30 cellular contexts compared by ENCODE assay signal in the genomic region with DNA sequence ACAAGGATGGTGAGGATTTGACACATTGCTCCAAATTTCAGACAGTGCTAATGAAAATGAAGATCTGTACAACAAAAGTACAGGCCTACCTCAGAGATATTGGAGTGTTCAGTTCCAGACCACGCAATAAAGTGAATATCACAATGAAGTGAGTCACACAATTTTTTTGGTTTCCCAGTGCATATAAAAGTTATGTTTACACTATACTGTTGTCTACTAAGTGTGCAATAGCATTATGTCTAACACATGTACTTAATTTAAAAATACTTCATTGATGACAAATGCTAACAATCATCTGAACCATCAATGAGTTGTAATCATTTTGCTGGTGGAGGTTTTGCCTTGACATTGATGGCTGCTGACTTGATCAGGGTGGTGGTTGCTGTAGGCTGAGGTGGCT.
"Had no signal": no experiment of that assay in that cellular context is flagged by ENCODE, and none has a peak within 500 bp of the region (broad histone marks: within the 10 kb centered on the region; RNA-seq: fewer than 3 reads in every experiment).

No MANE protein-coding gene starts in this region.

- H3K27ac ChIP-seq: adrenal gland, body of pancreas, esophagus muscularis mucosa, foreskin keratinocyte, gastrocnemius medialis, heart left ventricle had no signal

- H3K36me3 ChIP-seq: adrenal gland, esophagus muscularis mucosa, gastrocnemius medialis, heart left ventricle had no signal

- DNase-seq: activated CD4-positive, alpha-beta memory T cell treated with anti-CD3 and anti-CD28 coated beads for 36 hours; activated CD4-positive, alpha-beta T cell treated with anti-CD3 and anti-CD28 coated beads for 36 hours; activated CD4-positive, alpha-beta T cell treated with anti-CD3 and anti-CD28 coated beads, Interleukin-2, amount 10 ng/mL, durations not matched to agents 24 days and 14 days; activated CD4-positive, CD25-positive, alpha-beta regulatory T cell; activated CD4-positive, CD25-positive, alpha-beta regulatory T cell treated with anti-CD3 and anti-CD28 coated beads, Interleukin-2, amount 50 U/mL, for 72 hours; activated CD8-positive, alpha-beta memory T cell treated with anti-CD3 and anti-CD28 coated beads, Interleukin-2, amount 10 ng/mL, durations not matched to agents 7 days and 5 days; activated CD8-positive, alpha-beta memory T cell treated with anti-CD3 and anti-CD28 coated beads, Interleukin-2, amount 50 U/mL, for 4 hours; activated CD8-positive, alpha-beta T cell treated with anti-CD3 and anti-CD28 coated beads, Interleukin-2, amount 10 ng/mL, durations not matched to agents 7 days and 5 days; activated effector memory CD4-positive, alpha-beta T cell treated with anti-CD3 and anti-CD28 coated beads, Interleukin-2, amount 50 U/mL, for 16 hours; activated naive CD4-positive, alpha-beta T cell treated with anti-CD3 and anti-CD28 coated beads for 36 hours; activated naive CD8-positive, alpha-beta T cell treated with anti-CD3 and anti-CD28 coated beads for 36 hours; activated naive CD8-positive, alpha-beta T cell treated with anti-CD3 and anti-CD28 coated beads, Interleukin-2, amount 50 U/mL, for 24 hours; activated T-cell treated with anti-CD3 and anti-CD28 coated beads, Interleukin-2, amount 50 U/mL, for 1 hour; activated T-cell treated with anti-CD3 and anti-CD28 coated beads, Interleukin-2, amount 50 U/mL, for 48 hours; adrenal gland; amygdala; aorta; body of pancreas; caudate nucleus; cortex of kidney; dermis blood vessel endothelial cell; effector CD4-positive, alpha-beta T cell; effector memory CD8-positive, alpha-beta T cell; erythroblast; foreskin keratinocyte; gastrocnemius medialis; glutamatergic neuron; heart left ventricle; T-helper 2 cell had no signal

- H3K27me3 ChIP-seq: body of pancreas, gastrocnemius medialis had no signal

- H3K9me3 ChIP-seq: adrenal gland, body of pancreas, esophagus muscularis mucosa, gastrocnemius medialis, heart left ventricle had no signal

- ATAC-seq: activated CD4-positive, alpha-beta T cell treated with anti-CD3 and anti-CD28 coated beads for 36 hours; activated CD8-positive, alpha-beta memory T cell treated with anti-CD3 and anti-CD28 coated beads, Interleukin-2, amount 10 ng/mL, durations not matched to agents 7 days and 5 days; activated CD8-positive, alpha-beta T cell treated with anti-CD3 and anti-CD28 coated beads, Interleukin-2, amount 10 ng/mL, durations not matched to agents 7 days and 5 days; activated naive CD8-positive, alpha-beta T cell treated with anti-CD3 and anti-CD28 coated beads, Interleukin-2, amount 50 U/mL, for 24 hours; body of pancreas; effector memory CD8-positive, alpha-beta T cell; foreskin keratinocyte; gastrocnemius medialis; heart left ventricle had no signal

- H3K4me3 ChIP-seq: adrenal gland, body of pancreas, esophagus muscularis mucosa, gastrocnemius medialis, heart left ventricle had no signal

- H3K4me1 ChIP-seq: adrenal gland, body of pancreas, esophagus muscularis mucosa, foreskin keratinocyte, gastrocnemius medialis, heart left ventricle had no signal
